Comparison of ENCODE assay signal across 15 cellular contexts in genomic region chr4:163649557-163650091, GRCh38.
DNase-seq lines count a peak whose midpoint lies in the region; ATAC-seq and TF ChIP-seq lines count a peak whose summit lies in the region.
"Had no signal": no experiment of that assay in that cellular context is flagged by ENCODE, and none has a peak within 500 bp of the region (broad histone marks: within the 10 kb centered on the region; RNA-seq: fewer than 3 reads in every experiment).

No MANE protein-coding gene starts in this region.

- peak; percentile 36; the same call in 1 of the 3 replicates for ATAC-seq in RWPE2 (ENCODE audit: low read depth)
- ATAC-seq in GM18861 (IDR thresholded peaks at IDR 0.05; ENCODE audit: unreplicated experiment) = no peak
- no peak for ATAC-seq in psoas muscle
- ATAC-seq in activated naive CD8-positive, alpha-beta T cell treated with anti-CD3 and anti-CD28 coated beads, Interleukin-2, amount 50 U/mL, for 24 hours = no peak

- H3K9me3 ChIP-seq in RWPE2 (ENCODE audit: severe bottlenecking) (no peaks in the 10 kb centered on the region), psoas muscle (peaks cover 11% of the 10 kb centered on the region)

- no peak overlapping the region for H3K4me3 Mint-ChIP-seq in activated naive CD8-positive, alpha-beta T cell treated with anti-CD3 and anti-CD28 coated beads, Interleukin-2, amount 50 U/mL, for 24 hours
- H3K4me3 Mint-ChIP-seq: HFFc6 had no signal

- H3K4me1 Mint-ChIP-seq in activated naive CD8-positive, alpha-beta T cell treated with anti-CD3 and anti-CD28 coated beads, Interleukin-2, amount 50 U/mL, for 24 hours = no peaks in the 10 kb centered on the region

- H3K27ac Mint-ChIP-seq in activated naive CD8-positive, alpha-beta T cell treated with anti-CD3 and anti-CD28 coated beads, Interleukin-2, amount 50 U/mL, for 24 hours = no peak overlapping the region
- H3K27ac Mint-ChIP-seq: HFFc6 had no signal

- 72 to 81% (median 80%) methylated on average over 1 of the region's 1 CpG for WGBS in psoas muscle, 3 donors

- intact Hi-C loops in psoas muscle (cut with DNase I) = no loop called here

- H3K36me3 ChIP-seq in RWPE2 (ENCODE audit: low read depth) (no peaks in the 10 kb centered on the region), psoas muscle (ENCODE audit: insufficient read depth in 1 of 2, low read depth in 1 of 2) (no peaks in the 10 kb centered on the region)
- H3K36me3 ChIP-seq: MG63 had no signal

- peaks cover 27% of the 10 kb centered on the region for H3K9me3 Mint-ChIP-seq in activated naive CD8-positive, alpha-beta T cell treated with anti-CD3 and anti-CD28 coated beads, Interleukin-2, amount 50 U/mL, for 24 hours

- no peak overlapping the region for H3K27ac ChIP-seq in RWPE2 (ENCODE audit: poor library complexity, severe bottlenecking)
- no peak overlapping the region for H3K27ac ChIP-seq in psoas muscle
- H3K27ac ChIP-seq: PC-9 had no signal

- H3K4me1 ChIP-seq in RWPE2 (ENCODE audit: insufficient read depth, poor library complexity, severe bottlenecking) (no peaks in the 10 kb centered on the region), psoas muscle (no peaks in the 10 kb centered on the region)

- no peaks in the 10 kb centered on the region for H3K27me3 Mint-ChIP-seq in activated naive CD8-positive, alpha-beta T cell treated with anti-CD3 and anti-CD28 coated beads, Interleukin-2, amount 50 U/mL, for 24 hours

- H3K27me3 ChIP-seq in RWPE2 (ENCODE audit: insufficient read depth, poor library complexity, severe bottlenecking) (no peaks in the 10 kb centered on the region), psoas muscle (ENCODE audit: insufficient read depth in 3 of 3, low read length in 2 of 3) (no peaks in the 10 kb centered on the region)
- H3K27me3 ChIP-seq: MG63 had no signal

- H3K4me3 ChIP-seq in RWPE2 (ENCODE audit: severe bottlenecking) (no peak overlapping the region), psoas muscle (no peak overlapping the region)
- H3K4me3 ChIP-seq: MG63, PC-9 had no signal

- TF ChIP-seq CTCF in RWPE2 (IDR thresholded peaks at IDR 0.05; ENCODE audit: poor library complexity, severe bottlenecking) (no peak), psoas muscle (IDR thresholded peaks at IDR 0.05) (no peak)

- peaks cover 6% of the 10 kb centered on the region for H3K36me3 Mint-ChIP-seq in activated naive CD8-positive, alpha-beta T cell treated with anti-CD3 and anti-CD28 coated beads, Interleukin-2, amount 50 U/mL, for 24 hours (ENCODE audit: low read depth)

- DNase-seq in DMS53 treated with DMSO at 0.1 percent for 48 hours (lab: John Stamatoyannopoulos, UW; ENCODE audit: unreplicated experiment) (peak; percentile 10), HPDE6-E6E7 (ENCODE audit: extremely low spot score) (peak; percentile 1), RWPE2 (ENCODE audit: low spot score) (no peak), iris pigment epithelial cell (ENCODE audit: low read depth) (peak; percentile 3), psoas muscle (no peak)
- DNase-seq in activated naive CD8-positive, alpha-beta T cell treated with anti-CD3 and anti-CD28 coated beads, Interleukin-2, amount 50 U/mL, for 24 hours = no peak
- DNase-seq: C1 segment of cervical spinal cord, HFFc6, MG63, NCI-H1092 treated with DMSO at 0.1 percent for 48 hours, NCI-H187, NCI-H345, NCI-H526, PC-9 had no signal

Comparison
In these comparisons a context has a peak if more than half of its experiments do, and no peak if none do; other contexts are left out.
1. DNase-seq: peak in DMS53 treated with DMSO at 0.1 percent for 48 hours (single experiment), HPDE6-E6E7 (single experiment) and iris pigment epithelial cell (single experiment); none in RWPE2 (single experiment), psoas muscle (0 of 2) and activated naive CD8-positive, alpha-beta T cell treated with anti-CD3 and anti-CD28 coated beads, Interleukin-2, amount 50 U/mL, for 24 hours (single experiment).